Comparison of ENCODE assay signal across 15 cellular contexts in the genomic region with DNA sequence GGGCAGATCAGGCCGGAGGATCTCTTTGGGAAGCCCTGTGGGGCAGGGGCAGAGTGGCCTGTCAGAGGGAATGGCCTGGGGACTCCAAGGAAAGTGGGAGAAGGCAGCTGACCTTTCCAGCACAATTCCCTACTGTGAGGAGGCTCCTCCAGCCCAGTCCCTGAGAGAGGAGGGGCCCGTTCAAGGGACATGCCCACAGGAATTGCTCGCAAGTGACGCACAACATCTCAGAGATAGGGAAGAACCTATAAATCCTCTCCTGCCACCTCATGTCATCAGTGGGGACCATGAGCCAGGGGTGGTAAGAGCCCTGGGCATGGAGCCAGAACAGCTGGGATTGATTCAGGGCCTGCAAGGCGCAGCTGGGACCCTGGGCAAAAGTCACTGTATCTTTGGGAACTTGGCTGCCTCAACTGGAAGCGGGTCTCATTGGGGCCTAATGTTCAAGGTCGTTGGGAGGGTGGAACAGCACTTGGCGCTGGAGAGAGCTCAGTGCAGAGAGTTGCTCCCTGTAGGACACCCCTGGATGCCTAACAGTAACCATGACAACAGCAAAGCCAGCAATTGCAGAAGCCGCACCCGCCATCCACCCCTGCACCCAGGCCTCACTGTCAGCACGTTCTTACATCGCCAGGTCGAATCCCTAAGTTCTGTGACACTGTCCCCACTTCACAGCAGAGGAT. TPM values are rescaled to one million over a fixed set of nuclear protein-coding genes. Genes with fewer than 3 reads are reported as not detected.
A peak's percentile ranks its signal among the peaks of the same experiment; 100 is the strongest.
DNase-seq lines count a peak whose midpoint lies in the region; ATAC-seq and TF ChIP-seq lines count a peak whose summit lies in the region.
"Had no signal": no experiment of that assay in that cellular context is flagged by ENCODE, and none has a peak within 500 bp of the region (broad histone marks: within the 10 kb centered on the region; RNA-seq: fewer than 3 reads in every experiment).

No MANE protein-coding gene starts in this region.

- peaks cover 4% of the 10 kb centered on the region for H3K27me3 Mint-ChIP-seq in glutamatergic neuron (ENCODE audit: unreplicated experiment)

- no peak for ATAC-seq in HG02973 (IDR thresholded peaks at IDR 0.05; ENCODE audit: unreplicated experiment)
- ATAC-seq in HG03521 (IDR thresholded peaks at IDR 0.05; ENCODE audit: unreplicated experiment), result no peak
- ATAC-seq: activated T-cell treated with anti-CD3 and anti-CD28 coated beads, Interleukin-2, amount 50 U/mL, for 4 hours; esophagus mucosa; Panc1 had no signal

- H3K27ac ChIP-seq in PC-9, result no peak overlapping the region
- H3K27ac ChIP-seq: prostate gland, tibial artery had no signal

- H3K79me2 ChIP-seq in PC-9 (ENCODE audit: low read depth), result no peaks in the 10 kb centered on the region

- intact Hi-C loops in posterior vena cava (cut with DNase I), result no loop called here
- intact Hi-C loops in PC-9 (cut with micrococcal nuclease; ENCODE audit: unreplicated experiment), result no loop called here

- H2AFZ ChIP-seq in PC-9, result no peak overlapping the region

- H3K9me3 Mint-ChIP-seq in glutamatergic neuron (ENCODE audit: unreplicated experiment), result peaks cover 3% of the 10 kb centered on the region
- H3K9me3 Mint-ChIP-seq: activated T-cell treated with anti-CD3 and anti-CD28 coated beads, Interleukin-2, amount 50 U/mL, for 4 hours had no signal

- TF ChIP-seq CTCF in glutamatergic neuron (IDR thresholded peaks at IDR 0.05; ENCODE audit: partially characterized antibody, unreplicated experiment) (no peak), GM10266 (IDR thresholded peaks at IDR 0.05; ENCODE audit: control insufficient read depth, insufficient read depth, low read depth, missing control alignments) (no peak), PC-9 (conservative IDR thresholded peaks at IDR 0.05) (no peak)

- H3K4me3 ChIP-seq in PC-9, result no peak overlapping the region
- H3K4me3 ChIP-seq: prostate gland, tibial artery had no signal

- in situ Hi-C loops in SK-MEL-5 (cut with HindIII; ENCODE audit: low pct_unique_long_range_greater_than_20kb, low sequenced_read_pairs), result no loop called here

- peaks cover 14% of the 10 kb centered on the region for H3K4me1 Mint-ChIP-seq in glutamatergic neuron (ENCODE audit: low read depth, unreplicated experiment)
- H3K4me1 Mint-ChIP-seq: central memory CD8-positive, alpha-beta T cell had no signal

- H3K36me3 ChIP-seq in PC-9 (ENCODE audit: low read depth), result no peaks in the 10 kb centered on the region
- H3K36me3 ChIP-seq: prostate gland, tibial artery had no signal

- no peak overlapping the region for H3K4me3 Mint-ChIP-seq in glutamatergic neuron (ENCODE audit: unreplicated experiment)
- H3K4me3 Mint-ChIP-seq: activated T-cell treated with anti-CD3 and anti-CD28 coated beads, Interleukin-2, amount 50 U/mL, for 4 hours; central memory CD8-positive, alpha-beta T cell had no signal

- H3K27me3 ChIP-seq in PC-9 (ENCODE audit: insufficient read depth, low read depth), result no peaks in the 10 kb centered on the region
- H3K27me3 ChIP-seq: tibial artery had no signal

- H3K9me3 ChIP-seq in PC-9 (ENCODE audit: insufficient read depth, low read depth), result no peaks in the 10 kb centered on the region
- H3K9me3 ChIP-seq: prostate gland, tibial artery had no signal

- no peak overlapping the region for H3K27ac Mint-ChIP-seq in glutamatergic neuron (ENCODE audit: unreplicated experiment)

- no peaks in the 10 kb centered on the region for H3K36me3 Mint-ChIP-seq in glutamatergic neuron (ENCODE audit: unreplicated experiment)

- BruUV-seq in PC-9 (replicated peaks; lab: Mats Ljungman, UMichigan), result no TSS peak

- no peaks in the 10 kb centered on the region for H4K20me1 ChIP-seq in PC-9 (ENCODE audit: insufficient read depth)

- peaks cover 13% of the 10 kb centered on the region; the same call in 1 of the 2 replicates for H3F3A ChIP-seq in PC-9 (ENCODE audit: insufficient read depth, low read depth)

- H3K4me2 ChIP-seq in PC-9, result no peak overlapping the region

- H3K4me1 ChIP-seq in PC-9 (replicated peaks; ENCODE audit: insufficient read depth), result peaks cover 23% of the 10 kb centered on the region
- H3K4me1 ChIP-seq: prostate gland had no signal

- H3K9me2 ChIP-seq in PC-9 (ENCODE audit: insufficient read depth), result no peaks in the 10 kb centered on the region

- POLR2A ChIA-PET in PC-9 (lab: Charles Lee; ENCODE audit: unreplicated experiment), result no interaction called here

- CTCF ChIA-PET in PC-9 (lab: Charles Lee), result no interaction called here

- DNase-seq in EH (ENCODE audit: low read depth), result peak; percentile 76
- peak; percentile 74 for DNase-seq in SK-MEL-5 (ENCODE audit: low read depth, low spot score)
- peak; percentile 6 for DNase-seq in glutamatergic neuron
- peak; percentile 79 for DNase-seq in posterior vena cava (ENCODE audit: low spot score)
- DNase-seq in GM10266 (ENCODE audit: extremely low spot score), result no peak
- DNase-seq in PC-9, result no peak
- DNase-seq: activated T-cell treated with anti-CD3 and anti-CD28 coated beads, Interleukin-2, amount 50 U/mL, for 4 hours; NCI-H1930 had no signal

RNA-seq across cellular contexts. Expression of a gene that starts 41.3 kb away (rescaled TPM):
- not detected in 2 replicates for total RNA-seq in SK-MEL-5 (2014; rRNA removed; shearing (Covaris generic))
- polyA plus RNA-seq in SK-MEL-5 (2015; cell fraction: cytosol; rRNA removed), result not detected in 2 replicates
- polyA plus RNA-seq in SK-MEL-5 (2015; cell fraction: nucleus; rRNA removed), result not detected in 2 replicates
- total RNA-seq in glutamatergic neuron (ENCODE audit: unreplicated experiment) (not detected), posterior vena cava (1 to 10 TPM in 1 of 2 donors, not detected in 1; 1.8 TPM), PC-9 (2021) (not detected in 2 replicates)
- total RNA-seq: prostate gland had no signal

RNA-seq across cellular contexts. Expression of a gene that starts 48.1 kb away (rescaled TPM):
- not detected in 2 replicates for total RNA-seq in SK-MEL-5 (2014; rRNA removed; shearing (Covaris generic))
- not detected in 2 replicates for polyA plus RNA-seq in SK-MEL-5 (2015; cell fraction: cytosol; rRNA removed)
- polyA plus RNA-seq in SK-MEL-5 (2015; cell fraction: nucleus; rRNA removed), result not detected in 2 replicates
- total RNA-seq in glutamatergic neuron (ENCODE audit: unreplicated experiment), result not detected
- not detected for total RNA-seq in posterior vena cava
- not detected in 2 replicates for total RNA-seq in PC-9 (2021)

Comparison
In these comparisons a context has a peak if more than half of its experiments do, and no peak if none do; other contexts are left out.
1. DNase-seq: peak in EH (single experiment), SK-MEL-5 (single experiment), glutamatergic neuron (single experiment) and posterior vena cava (single experiment); none in GM10266 (single experiment) and PC-9 (0 of 2).